ENCODE assay signal across 16 cellular contexts in the genomic region with DNA sequence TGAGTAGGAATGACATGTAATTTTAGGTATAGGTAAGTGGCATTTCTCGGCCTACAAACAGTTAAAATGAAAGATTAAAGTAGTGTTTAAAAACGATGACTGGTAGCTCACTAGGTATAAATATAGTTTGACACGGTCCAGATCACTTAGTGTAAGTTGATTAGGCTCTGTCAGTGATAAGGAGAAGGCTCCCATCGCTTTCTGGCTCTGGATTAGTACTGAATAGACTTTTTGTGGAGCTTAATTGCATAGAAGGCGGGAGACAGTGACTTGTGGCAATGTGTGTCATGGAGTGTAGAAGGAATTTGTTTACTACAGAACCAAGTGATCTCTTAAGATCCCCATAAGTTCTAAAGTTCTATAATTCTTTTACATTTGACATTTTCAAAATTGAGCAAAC. TPM values are rescaled to one million over a fixed set of nuclear protein-coding genes. Genes with fewer than 3 reads are reported as not detected.
DNase-seq lines count a peak whose midpoint lies in the region; ATAC-seq, FAIRE-seq and TF ChIP-seq lines count a peak whose summit lies in the region.
"Had no signal": no experiment of that assay in that cellular context is flagged by ENCODE, and none has a peak within 500 bp of the region (broad histone marks: within the 10 kb centered on the region; RNA-seq: fewer than 3 reads in every experiment).

No MANE protein-coding gene starts in this region.

- FAIRE-seq in A549 (lab: Jason Lieb, UNC) (peak; percentile 65), pancreas (lab: Jason Lieb, UNC) (no peak)
- FAIRE-seq: bronchial epithelial cell, GM19239 had no signal

- peaks cover 28% of the 10 kb centered on the region for H3K36me3 Mint-ChIP-seq in neural progenitor cell

- H3K9me3 Mint-ChIP-seq in neural progenitor cell: peaks cover 7% of the 10 kb centered on the region
- H3K9me3 Mint-ChIP-seq: activated naive CD4-positive, alpha-beta T cell treated with anti-CD3 and anti-CD28 coated beads, Interleukin-2, amount 10 ng/mL, durations not matched to agents 7 days and 5 days; type B pancreatic cell had no signal

- peaks cover 94% of the 10 kb centered on the region for H3K79me2 ChIP-seq in neural progenitor cell (ENCODE audit: low read depth)

- TF ChIP-seq CTCF in A549 (IDR thresholded peaks at IDR 0.05) (no peak), heart left ventricle (IDR thresholded peaks at IDR 0.05) (no peak), neural progenitor cell (IDR thresholded peaks at IDR 0.05) (no peak), pancreas (IDR thresholded peaks at IDR 0.05) (no peak)

- CTCF ChIA-PET in A549 (lab: Yijun Ruan, JAX): interaction anchor here (0.8 to 5.1 kb wide), 9 partner anchors 7 to 260 kb away, joined by 3 to 30 read pairs (median 4); partner anchors contain the start of genes APMAP and PYGB

- H3K27me3 ChIP-seq in heart left ventricle (no peaks in the 10 kb centered on the region), neural progenitor cell (no peaks in the 10 kb centered on the region), pancreas (no peaks in the 10 kb centered on the region)
- H3K27me3 ChIP-seq: gastrocnemius medialis had no signal

- H3K36me3 ChIP-seq in heart left ventricle (peaks cover 0 to 19% (median 7%) of the 10 kb centered on the region in 9 donors), neural progenitor cell (no peaks in the 10 kb centered on the region), pancreas (no peaks in the 10 kb centered on the region)
- H3K36me3 ChIP-seq: gastrocnemius medialis had no signal

- H3K4me3 Mint-ChIP-seq in neural progenitor cell: no peak overlapping the region
- H3K4me3 Mint-ChIP-seq: activated naive CD4-positive, alpha-beta T cell treated with anti-CD3 and anti-CD28 coated beads, Interleukin-2, amount 10 ng/mL, durations not matched to agents 7 days and 5 days; type B pancreatic cell had no signal

- peaks cover 20% of the 10 kb centered on the region for H3F3A ChIP-seq in neural progenitor cell (ENCODE audit: low read depth)

- no peak overlapping the region for H3K4me3 ChIP-seq in A549
- H3K4me3 ChIP-seq in heart left ventricle: peak overlapping the region in 2 of 12 donors; percentile 10
- no peak overlapping the region for H3K4me3 ChIP-seq in neural progenitor cell
- no peak overlapping the region for H3K4me3 ChIP-seq in pancreas
- H3K4me3 ChIP-seq: gastrocnemius medialis had no signal

- H3K4me1 ChIP-seq in A549 (peaks cover 64% of the 10 kb centered on the region), heart left ventricle (peaks cover 0 to 89% (median 55%) of the 10 kb centered on the region in 12 donors), neural progenitor cell (peaks cover 53% of the 10 kb centered on the region), pancreas (peaks cover 0 to 12% (median 6%) of the 10 kb centered on the region in 3 donors)

- peaks cover 60% of the 10 kb centered on the region for H4K20me1 ChIP-seq in neural progenitor cell (ENCODE audit: low read depth)

- TF ChIP-seq EP300 in A549 (IDR thresholded peaks at IDR 0.05): no peak

- WGBS in A549 (ENCODE audit: missing lambda C conversion rate): 71% methylated on average over 5 of the region's 5 CpGs
- 44 to 51% (median 46%) methylated on average over 5 of the region's 5 CpGs for WGBS in heart left ventricle, 4 donors
- 52 to 56% methylated on average over 5 of the region's 5 CpGs for WGBS in pancreas, 2 donors

- H3K9me3 ChIP-seq in A549 (no peaks in the 10 kb centered on the region), heart left ventricle (no peaks in the 10 kb centered on the region), neural progenitor cell (ENCODE audit: low read depth) (no peaks in the 10 kb centered on the region), pancreas (no peaks in the 10 kb centered on the region)
- H3K9me3 ChIP-seq: gastrocnemius medialis had no signal

- H3K27ac Mint-ChIP-seq in neural progenitor cell: no peak overlapping the region
- H3K27ac Mint-ChIP-seq: activated naive CD4-positive, alpha-beta T cell treated with anti-CD3 and anti-CD28 coated beads, Interleukin-2, amount 10 ng/mL, durations not matched to agents 7 days and 5 days; type B pancreatic cell had no signal

- H2AFZ ChIP-seq in neural progenitor cell (replicated peaks): no peak overlapping the region

- DNase-seq in A549 (ENCODE audit: low read depth in 1 of 2, low spot score in 1 of 2) (no peak), SK-N-DZ (ENCODE audit: low spot score) (peak; percentile 97), heart left ventricle (no peak), neural progenitor cell (ENCODE audit: low spot score) (peak; percentile 43), NOMO-1 treated with dmso at 0.1 percent for 144 hours (lab: John Stamatoyannopoulos, UW; ENCODE audit: unreplicated experiment) (no peak), ecto neural progenitor cell (ENCODE audit: low spot score) (no peak), hypothalamus (lab: John Stamatoyannopoulos, UW) (no peak), pancreas (no peak)
- DNase-seq: activated naive CD4-positive, alpha-beta T cell treated with anti-CD3 and anti-CD28 coated beads, Interleukin-2, amount 10 ng/mL, durations not matched to agents 7 days and 5 days; NCI-H1694 treated with DMSO at 0.1 percent for 48 hours; NCI-H446 treated with DMSO at 0.1 percent for 48 hours had no signal

- POLR2A ChIA-PET in A549 (lab: Yijun Ruan, JAX): no interaction called here

- peaks cover 2% of the 10 kb centered on the region for H3K27me3 Mint-ChIP-seq in neural progenitor cell (ENCODE audit: insufficient read depth, low read depth)
- H3K27me3 Mint-ChIP-seq: activated naive CD4-positive, alpha-beta T cell treated with anti-CD3 and anti-CD28 coated beads, Interleukin-2, amount 10 ng/mL, durations not matched to agents 7 days and 5 days; type B pancreatic cell had no signal

- TF ChIP-seq RAD21 in A549 (conservative IDR thresholded peaks at IDR 0.05 in 1 of 2, IDR thresholded peaks at IDR 0.05 in 1 of 2): no peak

- intact Hi-C loops in heart left ventricle (cut with DNase I) (loop anchor here in 3 of 10 donors (2.0 to 5.0 kb wide), 3 partner anchors 28 to 257 kb away; no protein-coding TSS in a partner anchor), pancreas (cut with DNase I) (no loop called here)

- TF ChIP-seq POLR2A in A549 (IDR thresholded peaks at IDR 0.05; ENCODE audit: low read length) (no peak), heart left ventricle (IDR thresholded peaks at IDR 0.05) (no peak)

- H3K4me2 ChIP-seq in A549 (no peak overlapping the region), neural progenitor cell (peak overlapping the region; percentile 50)

- H3K9ac ChIP-seq in neural progenitor cell: no peak overlapping the region

- ATAC-seq in A549 (no peak), heart left ventricle (peak; percentile 47 to 61 (median 52)), pancreas (no peak)

- peaks cover 37% of the 10 kb centered on the region for H3K4me1 Mint-ChIP-seq in neural progenitor cell

- no peak overlapping the region for H3K27ac ChIP-seq in A549
- peak overlapping the region; percentile 64 to 99 (median 96) for H3K27ac ChIP-seq in heart left ventricle
- peak overlapping the region; percentile 39 for H3K27ac ChIP-seq in neural progenitor cell
- peak overlapping the region in 1 of 4 donors; percentile 41 for H3K27ac ChIP-seq in pancreas
- H3K27ac ChIP-seq: VCaP had no signal

TF ChIP-seq in A549, 52 proteins besides CTCF, POLR2A, EP300 and RAD21 (continues in another document):
- TF ChIP-seq HOXA7 (CRISPR knock-in tag; IDR thresholded peaks at IDR 0.05) (no peak), SREBF2 (IDR thresholded peaks at IDR 0.05) (no peak), JUN (IDR thresholded peaks at IDR 0.05) (no peak), ESRRA (IDR thresholded peaks at IDR 0.05; ENCODE audit: borderline replicate concordance, low read length) (no peak), EHF (CRISPR knock-in tag; IDR thresholded peaks at IDR 0.05) (no peak)
- TF ChIP-seq, protein P1, sequence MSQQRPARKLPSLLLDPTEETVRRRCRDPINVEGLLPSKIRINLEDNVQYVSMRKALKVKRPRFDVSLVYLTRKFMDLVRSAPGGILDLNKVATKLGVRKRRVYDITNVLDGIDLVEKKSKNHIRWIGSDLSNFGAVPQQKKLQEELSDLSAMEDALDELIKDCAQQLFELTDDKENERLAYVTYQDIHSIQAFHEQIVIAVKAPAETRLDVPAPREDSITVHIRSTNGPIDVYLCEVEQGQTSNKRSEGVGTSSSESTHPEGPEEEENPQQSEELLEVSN (IDR thresholded peaks at IDR 0.05; ENCODE audit: borderline replicate concordance, low read depth): no peak
- TF ChIP-seq, protein P2, sequence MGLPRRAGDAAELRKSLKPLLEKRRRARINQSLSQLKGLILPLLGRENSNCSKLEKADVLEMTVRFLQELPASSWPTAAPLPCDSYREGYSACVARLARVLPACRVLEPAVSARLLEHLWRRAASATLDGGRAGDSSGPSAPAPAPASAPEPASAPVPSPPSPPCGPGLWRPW (IDR thresholded peaks at IDR 0.05): no peak

RNA-seq across cellular contexts. Expression of gene PYGB, which starts 6.7 kb away (rescaled TPM):
- polyA plus RNA-seq in A549 (2011; rRNA removed): 100 and 113 TPM in 2 replicates
- 80.7 and 98.5 TPM in 2 replicates for polyA plus RNA-seq in A549 (2012; cell fraction: cytosol; rRNA removed)
- polyA plus RNA-seq in A549 (2012; cell fraction: nucleus; rRNA removed): 252 and 288 TPM in 2 replicates
- polyA plus RNA-seq in A549 (2017; fragmentation: RNase III; extraction: RNeasy Plus Mini Kit Qiagen cat#74134 plus additional on column Dnase treatment): 85.5 to 93.7 TPM (median 93.2 TPM) in 3 replicates
- 178 and 188 TPM in 2 replicates for polyA minus RNA-seq in A549 (2011; rRNA and poly(A)+ RNA removed)
- 127 and 155 TPM in 2 replicates for polyA plus RNA-seq in SK-N-DZ (2014; cell fraction: cytosol; rRNA removed)
- 212 and 244 TPM in 2 replicates for polyA plus RNA-seq in SK-N-DZ (2014; cell fraction: nucleus; rRNA removed)
- total RNA-seq in heart left ventricle: 100 to 1,000 TPM; 172 to 450 (median 233) TPM
- 100 to 1,000 TPM; 144 to 227 TPM for polyA plus RNA-seq in heart left ventricle
- total RNA-seq in neural progenitor cell (ENCODE audit: low replicate concordance): 40.9 and 76.7 TPM in 2 replicates
- total RNA-seq in pancreas: 10 to 100 TPM; 17.4 to 25.0 (median 23.7) TPM
- polyA plus RNA-seq in pancreas: 10 to 100 TPM; 37.2 TPM

RNA-seq across cellular contexts. Expression of gene ENTPD6, which starts 59.1 kb away (rescaled TPM):
- 85.7 and 95.4 TPM in 2 replicates for polyA plus RNA-seq in A549 (2011; rRNA removed)
- 121 and 136 TPM in 2 replicates for polyA plus RNA-seq in A549 (2012; cell fraction: cytosol; rRNA removed)
- polyA plus RNA-seq in A549 (2012; cell fraction: nucleus; rRNA removed): 433 and 486 TPM in 2 replicates
- 86.9 to 90.0 TPM (median 87.0 TPM) in 3 replicates for polyA plus RNA-seq in A549 (2017; fragmentation: RNase III; extraction: RNeasy Plus Mini Kit Qiagen cat#74134 plus additional on column Dnase treatment)
- 77.7 and 83.6 TPM in 2 replicates for polyA minus RNA-seq in A549 (2011; rRNA and poly(A)+ RNA removed)
- polyA plus RNA-seq in SK-N-DZ (2014; cell fraction: cytosol; rRNA removed): 58.0 and 61.2 TPM in 2 replicates
- polyA plus RNA-seq in SK-N-DZ (2014; cell fraction: nucleus; rRNA removed): 253 and 269 TPM in 2 replicates
- 100 to 1,000 TPM in 3 of 9 donors, 10 to 100 TPM in 6; 58.7 to 139 (median 86.7) TPM for total RNA-seq in heart left ventricle
- 100 to 1,000 TPM; 131 to 200 TPM for polyA plus RNA-seq in heart left ventricle
- 32.3 and 60.1 TPM in 2 replicates for total RNA-seq in neural progenitor cell (ENCODE audit: low replicate concordance)
- total RNA-seq in pancreas: 10 to 100 TPM; 31.4 to 63.0 (median 41.6) TPM
- 10 to 100 TPM; 99.0 to 99.3 TPM for polyA plus RNA-seq in pancreas

Comparison
In these comparisons a context has a peak if more than half of its experiments do, and no peak if none do; other contexts are left out.
1. ATAC-seq: peak in heart left ventricle (4 of 4); none in A549 (0 of 2) and pancreas (0 of 4).
2. DNase-seq: peak in SK-N-DZ (single experiment) and neural progenitor cell (single experiment); none in A549 (0 of 2), heart left ventricle (0 of 5), NOMO-1 treated with dmso at 0.1 percent for 144 hours (single experiment), ecto neural progenitor cell (single experiment), hypothalamus (0 of 51) and pancreas (0 of 6).
3. H3K27ac ChIP-seq: peak in heart left ventricle (12 of 12) and neural progenitor cell (single experiment); none in A549 (0 of 2).